Comparison of ENCODE assay signal across 9 cellular contexts in the genomic region with DNA sequence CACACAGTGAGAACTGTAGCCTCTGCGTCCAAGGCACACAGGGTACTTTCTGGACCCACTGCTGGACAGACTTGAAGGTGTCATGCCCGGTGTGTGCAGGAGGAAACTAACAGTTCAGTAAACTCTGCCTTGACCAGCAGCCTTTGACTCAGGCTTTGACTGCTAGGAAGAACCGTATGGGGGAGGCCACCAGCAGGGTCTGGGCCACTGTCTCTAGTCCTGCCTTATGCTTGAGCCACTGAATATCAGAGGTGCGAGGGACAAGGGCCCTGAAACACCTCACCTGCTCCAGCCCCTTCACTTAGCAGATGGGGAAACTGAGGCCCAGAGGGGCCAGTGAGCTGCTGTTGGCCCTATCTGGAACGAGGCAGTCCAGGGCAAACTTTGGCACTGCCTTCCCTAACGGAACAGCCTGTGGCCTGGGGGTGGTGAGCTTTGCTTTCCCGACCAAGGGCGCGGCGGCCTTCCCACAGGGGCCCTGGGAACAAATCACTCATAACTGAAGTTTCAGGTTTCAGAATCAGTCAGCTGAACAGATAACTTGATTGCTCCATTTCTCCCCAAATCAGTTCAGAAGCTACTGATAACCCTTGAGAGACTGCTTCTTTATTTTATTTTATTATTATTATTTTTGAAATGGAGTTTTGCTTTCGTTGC.
DNase-seq lines count a peak whose midpoint lies in the region; ATAC-seq and TF ChIP-seq lines count a peak whose summit lies in the region.
"Had no signal": no experiment of that assay in that cellular context is flagged by ENCODE, and none has a peak within 500 bp of the region (broad histone marks: within the 10 kb centered on the region; RNA-seq: fewer than 3 reads in every experiment).

No MANE protein-coding gene starts in this region.

- H3K9ac ChIP-seq in H9 (ENCODE audit: extremely low read depth, insufficient read length, low read length) = no peak overlapping the region

- H3K18ac ChIP-seq in H9 (ENCODE audit: insufficient read length, low read depth, low read length) = peak overlapping the region; percentile 27

- no peak overlapping the region for H3K4ac ChIP-seq in H9 (ENCODE audit: low read depth, low read length)

- H4K20me1 ChIP-seq in H9 (ENCODE audit: control insufficient read depth, insufficient read depth, insufficient read length) = no peaks in the 10 kb centered on the region

- H3K4me3 Mint-ChIP-seq in H9 (no peak overlapping the region), T-cell (peak overlapping the region in 1 of 3 donors; percentile 24)

- peaks cover 2% of the 10 kb centered on the region; the same call in 1 of the 2 replicates for H3K4me1 ChIP-seq in H9 (ENCODE audit: insufficient read depth, low read length)

- no peak overlapping the region for H2BK120ac ChIP-seq in H9 (ENCODE audit: low read depth, low read length, poor library complexity, severe bottlenecking)

- no peak overlapping the region for H2BK20ac ChIP-seq in H9 (ENCODE audit: low read depth, low read length, poor library complexity, severe bottlenecking)

- H3K27ac Mint-ChIP-seq in H9 (no peak overlapping the region), T-cell (peak overlapping the region; percentile 78 to 80)

- H2BK5ac ChIP-seq in H9 (ENCODE audit: insufficient read length, low read length) = no peak overlapping the region

- POLR2A ChIA-PET in T-cell (lab: Charles Lee) = no interaction called here

- no peaks in the 10 kb centered on the region for H3K27me3 ChIP-seq in H9 (ENCODE audit: insufficient read depth, low read length)

- no peak overlapping the region for H2BK15ac ChIP-seq in H9 (ENCODE audit: low read depth, low read length)

- H3T11ph ChIP-seq in H9 (ENCODE audit: low read length) = no peak overlapping the region

- no peaks in the 10 kb centered on the region for H3K79me2 ChIP-seq in H9 (ENCODE audit: insufficient read depth, low read length)

- CTCF ChIA-PET in T-cell (lab: Charles Lee) = interaction anchor here in 1 of 2 donors (1.1 kb wide), 1 partner anchor 127 kb away, joined by 3 read pairs; no protein-coding TSS in a partner anchor

- H3K36me3 Mint-ChIP-seq in H9 (ENCODE audit: insufficient read depth in 1 of 3, low read depth in 3 of 3) = 0 out of 7 replicates have a peak, but pooled peaks cover 0 to 2% (median 0%) of the 10 kb centered on the region in 3 experiments
- H3K36me3 Mint-ChIP-seq in T-cell = peaks cover 7% of the 10 kb centered on the region

- H4K91ac ChIP-seq in H9 (ENCODE audit: insufficient read length, low read depth, low read length) = no peak overlapping the region

- H2AFZ ChIP-seq in H9 (ENCODE audit: low read length) = no peak overlapping the region

- H3K27ac ChIP-seq in H9 (ENCODE audit: insufficient read length, low read depth, low read length) = no peak overlapping the region

- H4K8ac ChIP-seq in H9 (replicated peaks; ENCODE audit: insufficient read length, low read depth, low read length) = no peak overlapping the region

- H3K23me2 ChIP-seq in H9 (ENCODE audit: insufficient read length, low read depth, low read length, poor library complexity, severe bottlenecking) = no peaks in the 10 kb centered on the region

- no CpG with 5 or more reads among the region's 11 CpGs for WGBS in H9 (ENCODE audit: extremely low coverage, insufficient read length, low lambda C conversion rate)

- peaks cover 7 to 18% of the 10 kb centered on the region in 2 experiments for H3K4me1 Mint-ChIP-seq in H9
- peaks cover 25 to 61% (median 46%) of the 10 kb centered on the region in 3 donors for H3K4me1 Mint-ChIP-seq in T-cell

- H3K14ac ChIP-seq in H9 (ENCODE audit: insufficient read depth, low read length) = no peak overlapping the region

- H3K9me3 Mint-ChIP-seq in H9 (no peaks in the 10 kb centered on the region), T-cell (no peaks in the 10 kb centered on the region)

- no peak overlapping the region for H2BK12ac ChIP-seq in H9 (ENCODE audit: insufficient read length, low read depth, low read length)

- H3K23ac ChIP-seq in H9 (ENCODE audit: insufficient read length, low read depth, low read length) = no peak overlapping the region

- H3K56ac ChIP-seq in H9 (ENCODE audit: insufficient read length, low read depth, low read length) = no peak overlapping the region

- H4K5ac ChIP-seq in H9 (ENCODE audit: insufficient read length, low read depth, low read length) = no peak overlapping the region

- H3K27me3 Mint-ChIP-seq in H9 (ENCODE audit: low read depth) = no peaks in the 10 kb centered on the region
- H3K27me3 Mint-ChIP-seq in T-cell = no peaks in the 10 kb centered on the region

- no peak overlapping the region for H3K4me2 ChIP-seq in H9 (ENCODE audit: insufficient read depth, insufficient read length, low read length)

- no peak overlapping the region for H2AK5ac ChIP-seq in H9 (ENCODE audit: insufficient read length, low read length)

- no peaks in the 10 kb centered on the region for H3K9me3 ChIP-seq in H9 (ENCODE audit: control insufficient read depth, low read depth, low read length)

- DNase-seq in H9 (no peak), T-cell (no peak), NCI-H345 treated with DMSO at 0.1 percent for 48 hours (lab: John Stamatoyannopoulos, UW; ENCODE audit: unreplicated experiment) (no peak), AG08395 (ENCODE audit: low spot score) (no peak), NCI-H1694 treated with DMSO at 0.1 percent for 48 hours (lab: John Stamatoyannopoulos, UW) (no peak), superior temporal gyrus (ENCODE audit: extremely low spot score) (no peak)
- DNase-seq in stimulated activated CD4-positive, alpha-beta T cell treated with anti-CD3 and anti-CD28 coated beads, Interleukin-12 subunit alpha, Interleukin-12 subunit beta, amount 100 ng/mL, for 48 hours (ENCODE audit: low read depth in 2 of 3, low spot score in 1 of 3) = peak; percentile 44 to 66 (median 56)
- DNase-seq: NCI-H1417 had no signal

- H3K79me1 ChIP-seq in H9 (ENCODE audit: insufficient read depth, low read depth, low read length, poor library complexity, severe bottlenecking) = no peaks in the 10 kb centered on the region

- TF ChIP-seq CTCF in H9 (conservative IDR thresholded peaks at IDR 0.05) = no peak

- ATAC-seq in GM18502 (IDR thresholded peaks at IDR 0.05; ENCODE audit: poor library complexity, unreplicated experiment) (peak; percentile 74), T-cell (replicated peaks in 1 of 4) (no peak)

Comparison
In these comparisons a context has a peak if more than half of its experiments do, and no peak if none do; other contexts are left out.
1. DNase-seq: peak in stimulated activated CD4-positive, alpha-beta T cell treated with anti-CD3 and anti-CD28 coated beads, Interleukin-12 subunit alpha, Interleukin-12 subunit beta, amount 100 ng/mL, for 48 hours (3 of 3); none in H9 (single experiment), T-cell (0 of 34), NCI-H345 treated with DMSO at 0.1 percent for 48 hours (single experiment), AG08395 (single experiment), NCI-H1694 treated with DMSO at 0.1 percent for 48 hours (single experiment) and superior temporal gyrus (single experiment).
2. H3K27ac Mint-ChIP-seq: peak in T-cell (2 of 2); none in H9 (0 of 3).